In the genomic region with DNA sequence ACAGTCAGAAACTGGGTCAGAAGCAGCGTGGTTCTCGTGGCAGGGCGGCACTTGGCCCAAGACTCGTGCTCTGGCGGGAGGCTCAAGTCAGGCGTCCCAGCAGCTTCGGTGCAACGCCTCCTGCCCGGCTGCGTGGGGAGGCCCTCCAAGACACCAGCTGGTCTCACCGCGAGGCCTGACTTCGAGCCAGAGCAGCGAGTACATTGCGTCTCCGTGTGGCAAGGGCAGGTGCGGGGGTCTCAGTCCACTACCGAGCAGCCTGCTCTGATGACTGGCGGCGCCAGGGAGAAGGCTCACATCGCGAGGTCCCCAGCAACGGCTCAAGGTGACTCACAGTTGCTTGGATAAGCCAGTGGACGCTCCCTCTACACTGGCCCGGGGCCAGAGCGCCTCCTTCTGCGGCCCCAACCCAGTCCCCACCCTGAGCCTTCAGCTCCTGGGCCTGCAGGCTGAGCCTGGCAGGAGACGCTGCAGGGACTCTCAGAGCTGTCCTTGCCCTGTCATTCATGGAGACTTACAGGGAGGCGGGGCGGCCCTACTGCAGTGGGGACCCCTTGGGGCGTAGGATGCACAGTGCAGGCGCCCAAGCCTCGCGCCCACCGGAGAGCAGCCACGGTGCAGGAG, we compare ENCODE assay signal across 8 cellular contexts. TPM values are rescaled to one million over a fixed set of nuclear protein-coding genes. Genes with fewer than 3 reads are reported as not detected.
A peak's percentile ranks its signal among the peaks of the same experiment; 100 is the strongest.
DNase-seq lines count a peak whose midpoint lies in the region; ATAC-seq and TF ChIP-seq lines count a peak whose summit lies in the region.
"Had no signal": no experiment of that assay in that cellular context is flagged by ENCODE, and none has a peak within 500 bp of the region (broad histone marks: within the 10 kb centered on the region; RNA-seq: fewer than 3 reads in every experiment).

No MANE protein-coding gene starts in this region.

- H3K4me3 ChIP-seq in WERI-Rb-1 (ENCODE audit: low read depth, low read length) (no peak overlapping the region), spleen (no peak overlapping the region)

- peaks cover 0 to 24% (median 17%) of the 10 kb centered on the region in 6 donors for H3K4me1 ChIP-seq in spleen

- peaks cover 45% of the 10 kb centered on the region for H3K36me3 ChIP-seq in WERI-Rb-1
- peaks cover 8 to 87% (median 30%) of the 10 kb centered on the region in 6 donors for H3K36me3 ChIP-seq in spleen

- peak overlapping the region; percentile 47 for H3K27ac ChIP-seq in WERI-Rb-1
- H3K27ac ChIP-seq in spleen = peak overlapping the region in 5 of 8 donors; percentile 3 to 48 (median 22)

- WGBS in spleen, 5 donors = 87 to 91% (median 90%) methylated on average over 14 to 36 of the region's 36 CpGs

- H3K27me3 ChIP-seq in WERI-Rb-1 (ENCODE audit: insufficient read depth, low read depth, severe bottlenecking) = no peaks in the 10 kb centered on the region
- no peaks in the 10 kb centered on the region for H3K27me3 ChIP-seq in spleen (replicated peaks in 1 of 7)

- TF ChIP-seq CTCF in WERI-Rb-1 (IDR thresholded peaks at IDR 0.05; ENCODE audit: low read depth, low read length) (peak; percentile 74), spleen (IDR thresholded peaks at IDR 0.05 in 8 of 11, conservative IDR thresholded peaks at IDR 0.05 in 3 of 11) (no peak)

- H3K9me3 ChIP-seq in WERI-Rb-1 (ENCODE audit: severe bottlenecking) (no peaks in the 10 kb centered on the region), spleen (no peaks in the 10 kb centered on the region)

- ATAC-seq in left ventricle myocardium superior (peak; percentile 67), GM18870 (IDR thresholded peaks at IDR 0.05; ENCODE audit: unreplicated experiment) (no peak), HG03025 (IDR thresholded peaks at IDR 0.05; ENCODE audit: low FRiP score, unreplicated experiment) (no peak)

- peak in 45 of 76 experiments; percentile 2 to 65 (median 28) for DNase-seq in HUDEP-2 (lab: John Stamatoyannopoulos, UW; ENCODE audit: unreplicated experiment in 76 of 76)
- DNase-seq in WERI-Rb-1 = peak; percentile 87
- DNase-seq in left ventricle myocardium superior = peak; percentile 80
- no peak for DNase-seq in spleen
- no peak for DNase-seq in NCI-H2107 treated with DMSO at 0.1 percent for 48 hours (lab: John Stamatoyannopoulos, UW; ENCODE audit: unreplicated experiment)
- DNase-seq: stimulated activated CD4-positive, alpha-beta T cell treated with anti-CD3 and anti-CD28 coated beads, Interleukin-2, amount 100 ng/mL, for 48 hours had no signal

- TF ChIP-seq POLR2A in spleen (IDR thresholded peaks at IDR 0.05) = no peak

- intact Hi-C loops in left ventricle myocardium superior (cut with micrococcal nuclease) (no loop called here), spleen (cut with DNase I; ENCODE audit: low total_unique reads) (no loop called here)

RNA-seq across cellular contexts. Expression of a gene that starts 41.9 kb away (rescaled TPM):
- total RNA-seq in left ventricle myocardium superior (16.5 TPM), spleen (10 to 100 TPM; 20.8 to 39.5 (median 23.8) TPM)
- 10 to 100 TPM in 2 of 3 donors, 1 to 10 TPM in 1; 9.9 to 30.2 (median 13.9) TPM for polyA plus RNA-seq in spleen

RNA-seq across cellular contexts. Expression of a gene that starts 42.5 kb away (rescaled TPM):
- total RNA-seq in left ventricle myocardium superior (22.8 TPM), spleen (10 to 100 TPM; 13.7 to 22.4 (median 21.2) TPM)
- 1 to 10 TPM; 7.5 to 8.4 (median 7.7) TPM for polyA plus RNA-seq in spleen

Comparison
In these comparisons a context has a peak if more than half of its experiments do, and no peak if none do; other contexts are left out.
1. DNase-seq: peak in HUDEP-2 (45 of 76), WERI-Rb-1 (single experiment) and left ventricle myocardium superior (single experiment); none in spleen (single experiment) and NCI-H2107 treated with DMSO at 0.1 percent for 48 hours (single experiment).